15 cellular contexts compared by ENCODE assay signal in genomic region chr1:219697667-219698066, GRCh38.
"Had no signal": no experiment of that assay in that cellular context is flagged by ENCODE, and none has a peak within 500 bp of the region (broad histone marks: within the 10 kb centered on the region; RNA-seq: fewer than 3 reads in every experiment).

No MANE protein-coding gene starts in this region.

- H3K27ac ChIP-seq: RWPE1 had no signal

- DNase-seq: KBM-7, MV-4-11, NCI-H1048, NCI-H1105, NCI-H1417, NCI-H1436 treated with DMSO at 0.1 percent for 48 hours, NCI-H1694, NCI-H187 treated with DMSO at 0.1 percent for 48 hours, NCI-H2029 treated with DMSO at 0.1 percent for 48 hours, NCI-H2171 treated with DMSO at 0.1 percent for 48 hours, NCI-H524, NCI-H526 treated with DMSO at 0.1 percent for 48 hours, NCI-H774, SHP77 had no signal
